ENCODE assay signal across 1 cellular context in genomic region chr10:110138197-110138812, GRCh38.
TF ChIP-seq lines count a peak whose summit lies in the region.

No MANE protein-coding gene starts in this region.

TF ChIP-seq in K562, 482 proteins besides CTCF, POLR2A, EP300 and RAD21 (continued from another document):
- TF ChIP-seq SMC3 (conservative IDR thresholded peaks at IDR 0.05; ENCODE audit: insufficient read depth, low read depth, low read length): peak; percentile 34; the same call in 1 of the 2 replicates
TF ChIP-seq in K562: peak in this region for 3.
